In the genomic region with DNA sequence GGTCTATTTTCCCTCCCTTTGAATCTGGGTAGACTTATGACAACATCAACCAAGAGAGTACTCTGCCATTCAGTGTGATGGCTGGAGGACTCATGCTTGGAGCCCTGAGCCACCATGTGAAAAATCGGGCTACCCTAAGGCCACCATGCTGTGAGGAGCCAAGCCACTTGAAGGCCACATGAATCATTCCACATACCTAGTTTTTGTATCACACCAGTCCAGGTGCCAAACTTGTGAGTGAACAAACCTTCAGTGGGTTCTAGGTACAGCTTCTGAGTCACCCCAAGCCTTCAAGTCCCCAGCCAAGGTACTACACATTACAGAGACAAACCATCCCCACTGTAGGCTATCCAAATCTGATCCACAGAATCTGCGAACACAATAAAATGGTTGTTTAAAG, we compare ENCODE assay signal across 15 cellular contexts.
"Had no signal": no experiment of that assay in that cellular context is flagged by ENCODE, and none has a peak within 500 bp of the region (broad histone marks: within the 10 kb centered on the region; RNA-seq: fewer than 3 reads in every experiment).

No MANE protein-coding gene starts in this region.

- H3K9me3 ChIP-seq: left lung, pancreas, thyroid gland had no signal

- H3K36me3 Mint-ChIP-seq: activated naive CD4-positive, alpha-beta T cell treated with anti-CD3 and anti-CD28 coated beads, Interleukin-2, amount 50 U/mL, for 24 hours had no signal

- H3K27ac ChIP-seq: dorsolateral prefrontal cortex, left lung, pancreas, SK-N-MC, thyroid gland had no signal

- H3K4me1 ChIP-seq: left lung, pancreas, thyroid gland had no signal

- H3K4me3 ChIP-seq: dorsolateral prefrontal cortex, hepatocyte, left lung, pancreas, SK-N-MC, thyroid gland had no signal

- H3K27me3 ChIP-seq: hepatocyte, left lung, pancreas, thyroid gland had no signal

- DNase-seq: activated CD4-positive, alpha-beta T cell treated with anti-CD3 and anti-CD28 coated beads for 4 hours; activated CD8-positive, alpha-beta memory T cell treated with anti-CD3 and anti-CD28 coated beads, Interleukin-2, amount 50 U/mL, for 48 hours; aorta; dorsolateral prefrontal cortex; endodermal cell; left lung; naive B cell; pancreas; T-helper 1 cell; thyroid gland had no signal

- ATAC-seq: left lung, pancreas, sciatic nerve had no signal

- H3K4me3 Mint-ChIP-seq: activated naive CD4-positive, alpha-beta T cell treated with anti-CD3 and anti-CD28 coated beads, Interleukin-2, amount 50 U/mL, for 24 hours; activated T-helper 1 cell treated with anti-CD3 and anti-CD28 coated beads, Interleukin-12 subunit alpha, Interleukin-12 subunit beta, Interleukin-2, Interleukin-4 antibody, amounts not matched to agents 30 ng/mL and 10 ng/mL and 1 ng/mL, durations not matched to agents 14 hours and 24 hours and 36 hours; endodermal cell had no signal

- H3K9me3 Mint-ChIP-seq: activated naive CD4-positive, alpha-beta T cell treated with anti-CD3 and anti-CD28 coated beads, Interleukin-2, amount 50 U/mL, for 24 hours had no signal

- H3K27me3 Mint-ChIP-seq: activated naive CD4-positive, alpha-beta T cell treated with anti-CD3 and anti-CD28 coated beads, Interleukin-2, amount 50 U/mL, for 24 hours had no signal

- H3K36me3 ChIP-seq: left lung, pancreas, thyroid gland had no signal

- H3K27ac Mint-ChIP-seq: endodermal cell had no signal
